Comparison of ENCODE assay signal across 29 cellular contexts in genomic region chr11:35231074-35231473, GRCh38.
DNase-seq lines count a peak whose midpoint lies in the region; ATAC-seq and TF ChIP-seq lines count a peak whose summit lies in the region.
"Had no signal": no experiment of that assay in that cellular context is flagged by ENCODE, and none has a peak within 500 bp of the region (broad histone marks: within the 10 kb centered on the region; RNA-seq: fewer than 3 reads in every experiment).

No MANE protein-coding gene starts in this region.

- no peak for TF ChIP-seq CTCF in Panc1 (IDR thresholded peaks at IDR 0.05)
- no peak for TF ChIP-seq CTCF in left lung (IDR thresholded peaks at IDR 0.05)
- TF ChIP-seq CTCF in thyroid gland (IDR thresholded peaks at IDR 0.05), result no peak
- TF ChIP-seq CTCF in adrenal gland (IDR thresholded peaks at IDR 0.05), result no peak

- H3K27me3 ChIP-seq in Panc1 (ENCODE audit: control insufficient read depth, insufficient read depth, low read length) (no peaks in the 10 kb centered on the region), left lung (no peaks in the 10 kb centered on the region), thyroid gland (no peaks in the 10 kb centered on the region), adrenal gland (no peaks in the 10 kb centered on the region)
- H3K27me3 ChIP-seq: foreskin keratinocyte, heart right ventricle, Peyer's patch, suprapubic skin had no signal

- H3K4me3 Mint-ChIP-seq in activated naive CD4-positive, alpha-beta T cell treated with anti-CD3 and anti-CD28 coated beads, Interleukin-2, amount 50 U/mL, for 24 hours, result no peak overlapping the region
- H3K4me3 Mint-ChIP-seq in activated naive CD4-positive, alpha-beta T cell treated with anti-CD3 and anti-CD28 coated beads, Interleukin-2, amount 10 ng/mL, durations not matched to agents 7 days and 5 days, result no peak overlapping the region
- H3K4me3 Mint-ChIP-seq: activated CD8-positive, alpha-beta T cell treated with anti-CD3 and anti-CD28 coated beads for 36 hours; activated naive CD8-positive, alpha-beta T cell treated with anti-CD3 and anti-CD28 coated beads, Interleukin-2, amount 10 ng/mL, durations not matched to agents 7 days and 5 days; natural killer cell; T-helper 2 cell treated with Interferon-gamma antibody and Interleukin-4, amounts not matched to agents 5 μg/mL and 100 μg/mL, for 36 hours had no signal

- peak overlapping the region; percentile 48 for H3K27ac Mint-ChIP-seq in activated naive CD4-positive, alpha-beta T cell treated with anti-CD3 and anti-CD28 coated beads, Interleukin-2, amount 50 U/mL, for 24 hours
- no peak overlapping the region for H3K27ac Mint-ChIP-seq in activated naive CD4-positive, alpha-beta T cell treated with anti-CD3 and anti-CD28 coated beads, Interleukin-2, amount 10 ng/mL, durations not matched to agents 7 days and 5 days
- H3K27ac Mint-ChIP-seq: activated CD8-positive, alpha-beta T cell treated with anti-CD3 and anti-CD28 coated beads for 36 hours; activated naive CD8-positive, alpha-beta T cell treated with anti-CD3 and anti-CD28 coated beads, Interleukin-2, amount 10 ng/mL, durations not matched to agents 7 days and 5 days; activated T-helper 2 cell treated with anti-CD3 and anti-CD28 coated beads, Interferon-gamma antibody, Interleukin-2, Interleukin-4, amounts not matched to agents 10 μg/mL and 5 μg/mL and 100 μg/mL, durations not matched to agents 14 hours and 24 hours and 36 hours; T-helper 2 cell treated with Interferon-gamma antibody and Interleukin-4, amounts not matched to agents 5 μg/mL and 100 μg/mL, for 36 hours had no signal

- 26% methylated on average over 1 of the region's 1 CpG for WGBS in thyroid gland, 2 donors
- WGBS in adrenal gland, 4 donors, result 90 to 100% (median 97%) methylated on average over 1 of the region's 1 CpG

- no peaks in the 10 kb centered on the region for H3K9me3 Mint-ChIP-seq in activated naive CD4-positive, alpha-beta T cell treated with anti-CD3 and anti-CD28 coated beads, Interleukin-2, amount 50 U/mL, for 24 hours
- H3K9me3 Mint-ChIP-seq in activated naive CD4-positive, alpha-beta T cell treated with anti-CD3 and anti-CD28 coated beads, Interleukin-2, amount 10 ng/mL, durations not matched to agents 7 days and 5 days, result peaks cover 22% of the 10 kb centered on the region

- H3K4me3 ChIP-seq in Panc1 (ENCODE audit: low read depth in 2 of 2, low read length in 2 of 2), result no peak overlapping the region
- no peak overlapping the region for H3K4me3 ChIP-seq in left lung
- H3K4me3 ChIP-seq in thyroid gland (replicated peaks in 1 of 3), result no peak overlapping the region
- no peak overlapping the region for H3K4me3 ChIP-seq in adrenal gland
- H3K4me3 ChIP-seq: A549, coronary artery, GM12878, heart right ventricle, Peyer's patch, suprapubic skin had no signal

- intact Hi-C loops in Panc1 (cut with micrococcal nuclease; ENCODE audit: unreplicated experiment), result loop anchor here (10.0 kb wide), 1 partner anchor 236 kb away; no protein-coding TSS in a partner anchor
- intact Hi-C loops in left lung (cut with DNase I), result no loop called here
- intact Hi-C loops in thyroid gland (cut with DNase I), result loop anchor here (10.0 kb wide), 1 partner anchor 96 kb away; the partner anchor contains the start of gene CD44
- intact Hi-C loops in adrenal gland (cut with DNase I), result loop anchor here in 1 of 2 donors (10.0 kb wide), 1 partner anchor 296 kb away; no protein-coding TSS in a partner anchor

- in situ Hi-C loops in Panc1 (cut with HindIII; ENCODE audit: low pct_unique_long_range_greater_than_20kb, low sequenced_read_pairs), result no loop called here

- H3K27ac ChIP-seq in Panc1 (ENCODE audit: low read length), result peak overlapping the region; percentile 64
- peak overlapping the region in 1 of 2 donors; percentile 92 for H3K27ac ChIP-seq in left lung
- H3K27ac ChIP-seq in thyroid gland, result peak overlapping the region; percentile 73 to 82 (median 79)
- H3K27ac ChIP-seq in adrenal gland, result no peak overlapping the region
- H3K27ac ChIP-seq: A549, coronary artery, foreskin keratinocyte, heart right ventricle, Peyer's patch, suprapubic skin had no signal

- no peak for ATAC-seq in Panc1
- peak; percentile 84 for ATAC-seq in left lung
- ATAC-seq in HG03565 (IDR thresholded peaks at IDR 0.05; ENCODE audit: unreplicated experiment), result no peak
- ATAC-seq in GM21529 (IDR thresholded peaks at IDR 0.05; ENCODE audit: unreplicated experiment), result no peak
- ATAC-seq: A549; activated CD8-positive, alpha-beta T cell treated with anti-CD3 and anti-CD28 coated beads for 36 hours; foreskin keratinocyte; GM12878; heart right ventricle; natural killer cell had no signal

- H3K4me1 ChIP-seq in Panc1 (ENCODE audit: control insufficient read depth, insufficient read depth, low read length), result peaks cover 58% of the 10 kb centered on the region
- H3K4me1 ChIP-seq in left lung, result peaks cover 0 to 57% of the 10 kb centered on the region in 2 donors
- H3K4me1 ChIP-seq in thyroid gland, result peaks cover 45 to 51% of the 10 kb centered on the region in 2 donors
- H3K4me1 ChIP-seq in adrenal gland (replicated peaks in 1 of 2), result peaks cover 0 to 8% of the 10 kb centered on the region in 2 donors
- H3K4me1 ChIP-seq: Peyer's patch had no signal

- H3K36me3 Mint-ChIP-seq in activated naive CD4-positive, alpha-beta T cell treated with anti-CD3 and anti-CD28 coated beads, Interleukin-2, amount 50 U/mL, for 24 hours, result peaks cover 55% of the 10 kb centered on the region
- H3K36me3 Mint-ChIP-seq in activated naive CD4-positive, alpha-beta T cell treated with anti-CD3 and anti-CD28 coated beads, Interleukin-2, amount 10 ng/mL, durations not matched to agents 7 days and 5 days, result peaks cover 88% of the 10 kb centered on the region

- no peaks in the 10 kb centered on the region for H3K9me3 ChIP-seq in Panc1 (ENCODE audit: control insufficient read depth, insufficient read depth, low read depth, low read length)
- no peaks in the 10 kb centered on the region for H3K9me3 ChIP-seq in left lung
- no peaks in the 10 kb centered on the region for H3K9me3 ChIP-seq in thyroid gland
- H3K9me3 ChIP-seq in adrenal gland (replicated peaks in 1 of 3), result no peaks in the 10 kb centered on the region
- H3K9me3 ChIP-seq: Peyer's patch, suprapubic skin had no signal

- no TSS peak for BruUV-seq in Panc1 (replicated peaks; lab: Mats Ljungman, UMichigan)

- H3K36me3 ChIP-seq in Panc1 (ENCODE audit: control insufficient read depth, insufficient read depth, low read length) (peaks cover 23% of the 10 kb centered on the region; the same call in 1 of the 2 replicates), left lung (peaks cover 6 to 42% of the 10 kb centered on the region in 2 donors), thyroid gland (no peaks in the 10 kb centered on the region), adrenal gland (replicated peaks in 1 of 2) (peaks cover 0 to 6% of the 10 kb centered on the region in 2 donors)

- POLR2A ChIA-PET in Panc1 (lab: Charles Lee), result no interaction called here

- no peaks in the 10 kb centered on the region for H3K27me3 Mint-ChIP-seq in activated naive CD4-positive, alpha-beta T cell treated with anti-CD3 and anti-CD28 coated beads, Interleukin-2, amount 50 U/mL, for 24 hours
- no peaks in the 10 kb centered on the region for H3K27me3 Mint-ChIP-seq in activated naive CD4-positive, alpha-beta T cell treated with anti-CD3 and anti-CD28 coated beads, Interleukin-2, amount 10 ng/mL, durations not matched to agents 7 days and 5 days
- H3K27me3 Mint-ChIP-seq: activated CD8-positive, alpha-beta T cell treated with anti-CD3 and anti-CD28 coated beads for 36 hours; activated naive CD8-positive, alpha-beta T cell treated with anti-CD3 and anti-CD28 coated beads, Interleukin-2, amount 10 ng/mL, durations not matched to agents 7 days and 5 days had no signal

- CTCF ChIA-PET in activated naive CD4-positive, alpha-beta T cell treated with anti-CD3 and anti-CD28 coated beads, Interleukin-2, amount 10 ng/mL, durations not matched to agents 7 days and 5 days (lab: Charles Lee), result no interaction called here
- CTCF ChIA-PET in Panc1 (lab: Charles Lee), result no interaction called here

- peaks cover 50% of the 10 kb centered on the region for H3K4me1 Mint-ChIP-seq in activated naive CD4-positive, alpha-beta T cell treated with anti-CD3 and anti-CD28 coated beads, Interleukin-2, amount 50 U/mL, for 24 hours
- peaks cover 41% of the 10 kb centered on the region for H3K4me1 Mint-ChIP-seq in activated naive CD4-positive, alpha-beta T cell treated with anti-CD3 and anti-CD28 coated beads, Interleukin-2, amount 10 ng/mL, durations not matched to agents 7 days and 5 days

- DNase-seq in activated naive CD4-positive, alpha-beta T cell treated with anti-CD3 and anti-CD28 coated beads, Interleukin-2, amount 10 ng/mL, durations not matched to agents 7 days and 5 days, result no peak
- DNase-seq in Panc1 (ENCODE audit: low read depth, low spot score) (no peak), left lung (no peak), thyroid gland (peak; percentile 64 to 72), adrenal gland (no peak)
- DNase-seq: activated CD4-positive, alpha-beta T cell treated with anti-CD3 and anti-CD28 coated beads for 1 hour; activated CD8-positive, alpha-beta memory T cell treated with anti-CD3 and anti-CD28 coated beads, Interleukin-2, amount 50 U/mL, for 48 hours; activated CD8-positive, alpha-beta T cell treated with anti-CD3 and anti-CD28 coated beads for 36 hours; activated naive CD8-positive, alpha-beta T cell treated with anti-CD3 and anti-CD28 coated beads, Interleukin-2, amount 10 ng/mL, durations not matched to agents 7 days and 5 days; effector memory CD4-positive, alpha-beta T cell; foreskin keratinocyte; H7; heart right ventricle; midbrain; natural killer cell; NCI-H1436; NCI-H774; Peyer's patch; SHP77 treated with DMSO at 0.1 percent for 48 hours; stimulated activated CD4-positive, alpha-beta T cell treated with anti-CD3 and anti-CD28 coated beads, Interleukin-4, amount 100 ng/mL, for 24 hours had no signal

- no peak for TF ChIP-seq POLR2A in thyroid gland (IDR thresholded peaks at IDR 0.05)
- TF ChIP-seq POLR2A in adrenal gland (IDR thresholded peaks at IDR 0.05), result no peak

Comparison
In these comparisons a context has a peak if more than half of its experiments do, and no peak if none do; other contexts are left out.
1. DNase-seq: peak in thyroid gland (2 of 2); none in activated naive CD4-positive, alpha-beta T cell treated with anti-CD3 and anti-CD28 coated beads, Interleukin-2, amount 10 ng/mL, durations not matched to agents 7 days and 5 days (single experiment), Panc1 (single experiment), left lung (0 of 2) and adrenal gland (0 of 7).
2. H3K27ac ChIP-seq: peak in Panc1 (single experiment) and thyroid gland (3 of 3); none in adrenal gland (0 of 5).
3. intact Hi-C loops: an anchor here in Panc1 (10.0 kb wide) and thyroid gland (10.0 kb wide); none called in left lung.